ENCODE assay signal across 8 cellular contexts in genomic region chr12:113439606-113440030, GRCh38. TPM values are rescaled to one million over a fixed set of nuclear protein-coding genes. Genes with fewer than 3 reads are reported as not detected.
DNase-seq lines count a peak whose midpoint lies in the region; ATAC-seq, FAIRE-seq and TF ChIP-seq lines count a peak whose summit lies in the region.

No MANE protein-coding gene starts in this region.

- no peaks in the 10 kb centered on the region for H3K36me3 Mint-ChIP-seq in astrocyte (ENCODE audit: low read depth, unreplicated experiment)

- H3K4me1 Mint-ChIP-seq in astrocyte (ENCODE audit: low read depth, unreplicated experiment): no peaks in the 10 kb centered on the region

- H2AFZ ChIP-seq in astrocyte (ENCODE audit: low read depth, low read length): no peak overlapping the region

- peaks cover 15% of the 10 kb centered on the region for H3K27me3 Mint-ChIP-seq in astrocyte (ENCODE audit: low read depth, unreplicated experiment)

- H3K36me3 ChIP-seq in astrocyte (ENCODE audit: insufficient read depth, low read length): no peaks in the 10 kb centered on the region

- FAIRE-seq in astrocyte (lab: Jason Lieb, UNC): no peak

- no peaks in the 10 kb centered on the region for H3K4me1 ChIP-seq in astrocyte (ENCODE audit: insufficient read depth, low read length)

- no peak overlapping the region for H3K4me3 ChIP-seq in astrocyte (ENCODE audit: insufficient read depth, low read depth, low read length)

- ATAC-seq in HG02588 (IDR thresholded peaks at IDR 0.05; ENCODE audit: unreplicated experiment) (no peak), GM19351 (IDR thresholded peaks at IDR 0.05; ENCODE audit: unreplicated experiment) (no peak)

- H3K27me3 ChIP-seq in astrocyte (ENCODE audit: insufficient read depth, low read length): peaks cover 13% of the 10 kb centered on the region

- no peaks in the 10 kb centered on the region for H3K9me3 Mint-ChIP-seq in astrocyte (ENCODE audit: unreplicated experiment)

- DNase-seq in NCI-H446 (lab: John Stamatoyannopoulos, UW) (peak; percentile 3 to 58), NCI-H446 treated with DMSO at 0.1 percent for 48 hours (lab: John Stamatoyannopoulos, UW) (no peak), NCI-H1694 (lab: John Stamatoyannopoulos, UW) (peak; percentile 71), astrocyte (ENCODE audit: low read depth) (no peak), left kidney (ENCODE audit: low read depth, low spot score) (peak; percentile 88)
- DNase-seq in activated CD4-positive, alpha-beta T cell treated with anti-CD3 and anti-CD28 coated beads, Interleukin-2, amount 50 U/mL, for 1 hour: no peak

- no peak overlapping the region for H3K27ac ChIP-seq in astrocyte (ENCODE audit: low read depth, low read length)

- H3K4me2 ChIP-seq in astrocyte (ENCODE audit: low read length): no peak overlapping the region

- H3K9ac ChIP-seq in astrocyte (ENCODE audit: low read length): no peak overlapping the region

- no peaks in the 10 kb centered on the region for H3K9me3 ChIP-seq in astrocyte (ENCODE audit: insufficient read depth, low read depth, low read length)

- no peak overlapping the region for H3K27ac Mint-ChIP-seq in astrocyte (ENCODE audit: unreplicated experiment)

- no peak overlapping the region for H3K4me3 Mint-ChIP-seq in astrocyte (ENCODE audit: unreplicated experiment)

- peak; percentile 56 for TF ChIP-seq CTCF in astrocyte (IDR thresholded peaks at IDR 0.05; ENCODE audit: insufficient read depth, low read depth, low read length)

- no peaks in the 10 kb centered on the region for H3K79me2 ChIP-seq in astrocyte (ENCODE audit: insufficient read depth, low read length)

- H4K20me1 ChIP-seq in astrocyte (ENCODE audit: insufficient read depth, low read length): no peaks in the 10 kb centered on the region

RNA-seq across cellular contexts. Expression of gene SDSL, which starts 17.4 kb away (rescaled TPM):
- total RNA-seq in astrocyte: 9.5 and 10.5 TPM in 2 replicates

RNA-seq across cellular contexts. Expression of gene LHX5, which starts 32.1 kb away (rescaled TPM):
- total RNA-seq in astrocyte: 0.25 TPM in 1 of 2 replicates, not detected in the other

RNA-seq across cellular contexts. Expression of gene SDS, which starts 35.9 kb away (rescaled TPM):
- not detected in 2 replicates for total RNA-seq in astrocyte

Comparison
In these comparisons a context has a peak if more than half of its experiments do, and no peak if none do; other contexts are left out.
1. DNase-seq: peak in NCI-H446 (2 of 2), NCI-H1694 (single experiment) and left kidney (single experiment); none in NCI-H446 treated with DMSO at 0.1 percent for 48 hours (single experiment), astrocyte (single experiment) and activated CD4-positive, alpha-beta T cell treated with anti-CD3 and anti-CD28 coated beads, Interleukin-2, amount 50 U/mL, for 1 hour (single experiment).